Comparison of ENCODE assay signal across 8 cellular contexts in the genomic region with DNA sequence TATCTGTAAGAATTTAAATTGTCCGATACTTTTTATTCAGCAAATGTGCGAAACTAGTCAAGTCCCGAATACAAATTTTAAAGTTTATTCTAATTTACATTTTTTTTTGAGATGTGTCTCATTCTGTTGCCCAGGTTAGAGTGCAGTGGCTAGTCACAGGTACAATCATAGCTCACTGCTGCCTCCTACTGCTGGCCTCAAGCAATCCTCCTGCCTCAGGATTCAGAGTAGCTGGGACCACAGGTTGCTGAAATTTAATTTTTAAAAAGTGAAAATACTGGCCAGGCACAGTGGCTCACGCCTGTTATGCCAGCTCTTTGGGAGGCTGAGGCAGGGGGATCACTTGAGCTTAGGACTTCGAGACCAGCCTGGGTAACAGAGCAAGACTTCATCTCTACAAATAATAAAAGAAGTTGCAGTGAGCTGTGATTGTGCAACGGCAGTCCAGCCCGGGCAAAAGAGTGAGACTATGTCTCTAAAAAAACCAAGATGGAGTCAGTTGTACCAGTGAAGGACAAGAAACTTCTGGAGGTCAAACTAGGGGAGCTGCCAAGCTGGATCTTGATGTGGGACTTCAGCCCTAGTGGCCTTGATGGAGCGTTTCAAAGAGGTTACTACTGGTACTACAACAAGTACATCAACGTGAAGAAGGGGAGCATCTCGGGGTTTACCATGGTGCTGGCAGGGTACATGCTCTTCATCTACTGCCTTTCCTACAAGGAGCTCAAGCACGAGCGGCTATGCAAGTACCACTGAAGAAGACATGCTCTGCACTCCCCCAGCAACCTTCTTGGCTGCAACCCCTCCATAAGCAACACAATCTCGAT. TPM values are rescaled to one million over a fixed set of nuclear protein-coding genes. Genes with fewer than 3 reads are reported as not detected.
A peak's percentile ranks its signal among the peaks of the same experiment; 100 is the strongest.
DNase-seq lines count a peak whose midpoint lies in the region; ATAC-seq and TF ChIP-seq lines count a peak whose summit lies in the region.

No MANE protein-coding gene starts in this region.

- no peak overlapping the region for H3K4me3 ChIP-seq in WI38 (ENCODE audit: low read depth, low read length)
- no peak overlapping the region for H3K4me3 ChIP-seq in dorsolateral prefrontal cortex

- H3K27ac Mint-ChIP-seq in HFFc6: no peak overlapping the region; the same call in 1 of the 2 replicates
- no peak overlapping the region for H3K27ac Mint-ChIP-seq in osteocyte (ENCODE audit: unreplicated experiment)

- no peak for ATAC-seq in GM19397 (IDR thresholded peaks at IDR 0.05; ENCODE audit: unreplicated experiment)

- TF ChIP-seq CTCF in AG09319 (IDR thresholded peaks at IDR 0.05; ENCODE audit: low read depth, low read length) (peak; percentile 68), HFFc6 (IDR thresholded peaks at IDR 0.05) (peak; percentile 84), WI38 (IDR thresholded peaks at IDR 0.05; ENCODE audit: low read depth, low read length) (peak; percentile 76), dorsolateral prefrontal cortex (IDR thresholded peaks at IDR 0.05 in 54 of 56, conservative IDR thresholded peaks at IDR 0.05 in 2 of 56; ENCODE audit: low read depth in 1 of 56, partially characterized antibody in 56 of 56) (peak in 48 of 56 donors; percentile 17 to 59 (median 40)), osteocyte (IDR thresholded peaks at IDR 0.05) (peak; percentile 66)

- H3K27me3 Mint-ChIP-seq in HFFc6 (ENCODE audit: insufficient read depth): peaks cover 8% of the 10 kb centered on the region
- H3K27me3 Mint-ChIP-seq in osteocyte (ENCODE audit: unreplicated experiment): no peaks in the 10 kb centered on the region

- peaks cover 5% of the 10 kb centered on the region; the same call in 1 of the 2 replicates for H3K9me3 Mint-ChIP-seq in HFFc6
- no peaks in the 10 kb centered on the region for H3K9me3 Mint-ChIP-seq in osteocyte (ENCODE audit: unreplicated experiment)

- H3K27me3 ChIP-seq in dorsolateral prefrontal cortex: no peaks in the 10 kb centered on the region

- H3K4me1 Mint-ChIP-seq in HFFc6 (ENCODE audit: low read depth): peaks cover 20% of the 10 kb centered on the region
- H3K4me1 Mint-ChIP-seq in osteocyte (ENCODE audit: unreplicated experiment): peaks cover 21% of the 10 kb centered on the region

- no peak for DNase-seq in AG09319 (ENCODE audit: extremely low read depth, low read depth)
- no peak for DNase-seq in HFFc6
- no peak for DNase-seq in dorsolateral prefrontal cortex
- DNase-seq in osteocyte (ENCODE audit: extremely low spot score, unreplicated experiment): no peak
- no peak for DNase-seq in NCI-H1092 treated with DMSO at 0.1 percent for 48 hours (lab: John Stamatoyannopoulos, UW)
- DNase-seq in cerebellar nuclear complex (lab: John Stamatoyannopoulos, UW): no peak

- H3K4me3 Mint-ChIP-seq in HFFc6 (no peak overlapping the region), osteocyte (ENCODE audit: unreplicated experiment) (no peak overlapping the region)

- intact Hi-C loops in dorsolateral prefrontal cortex (cut with DNase I): no loop called here

- H3K36me3 Mint-ChIP-seq in HFFc6 (ENCODE audit: low read depth) (peaks cover 24% of the 10 kb centered on the region; the same call in 1 of the 2 replicates), osteocyte (ENCODE audit: unreplicated experiment) (peaks cover 29% of the 10 kb centered on the region)

- H3K27ac ChIP-seq in dorsolateral prefrontal cortex: no peak overlapping the region

RNA-seq across cellular contexts. Expression of gene POLG2, which starts 5.6 kb away (rescaled TPM):
- total RNA-seq in HFFc6 (2021; fragmentation: NEBNext Ultra II Directional; extraction: Animal tissue kit (Norgen Biotek cat#: 25700)): 10 to 100 TPM in 1 of 6 experiments, 1 to 10 TPM in 5; 6.5 to 11.8 (median 7.3) TPM
- 10 to 100 TPM in 105 of 120 experiments, 1 to 10 TPM in 15; 5.9 to 25.5 (median 12.7) TPM for total RNA-seq in dorsolateral prefrontal cortex
- total RNA-seq in osteocyte: 16.0 and 18.3 TPM in 2 replicates

RNA-seq across cellular contexts. Expression of gene DDX5, which starts 14.8 kb away (rescaled TPM):
- total RNA-seq in HFFc6 (2021; fragmentation: NEBNext Ultra II Directional; extraction: Animal tissue kit (Norgen Biotek cat#: 25700)): 100 to 1,000 TPM; 537 to 635 (median 600) TPM
- 100 to 1,000 TPM; 557 to 873 (median 694) TPM for total RNA-seq in dorsolateral prefrontal cortex
- 689 and 816 TPM in 2 replicates for total RNA-seq in osteocyte

RNA-seq across cellular contexts. Expression of gene CEP95, which starts 15.5 kb away (rescaled TPM):
- total RNA-seq in HFFc6 (2021; fragmentation: NEBNext Ultra II Directional; extraction: Animal tissue kit (Norgen Biotek cat#: 25700)): 10 to 100 TPM in 5 of 6 experiments, 1 to 10 TPM in 1; 9.0 to 13.0 (median 11.5) TPM
- total RNA-seq in dorsolateral prefrontal cortex: 10 to 100 TPM; 38.9 to 94.4 (median 62.9) TPM
- 47.8 and 53.5 TPM in 2 replicates for total RNA-seq in osteocyte

RNA-seq across cellular contexts. Expression of gene MILR1, which starts 42.3 kb away (rescaled TPM):
- total RNA-seq in HFFc6 (2021; fragmentation: NEBNext Ultra II Directional; extraction: Animal tissue kit (Norgen Biotek cat#: 25700)): 1 to 10 TPM in 4 of 6 experiments, under 1 TPM in 2; 0.61 to 2.5 (median 1.5) TPM
- total RNA-seq in dorsolateral prefrontal cortex: 10 to 100 TPM in 9 of 120 experiments, 1 to 10 TPM in 111; 1.1 to 16.6 (median 4.9) TPM
- total RNA-seq in osteocyte: not detected in 2 replicates
